In the genomic region with DNA sequence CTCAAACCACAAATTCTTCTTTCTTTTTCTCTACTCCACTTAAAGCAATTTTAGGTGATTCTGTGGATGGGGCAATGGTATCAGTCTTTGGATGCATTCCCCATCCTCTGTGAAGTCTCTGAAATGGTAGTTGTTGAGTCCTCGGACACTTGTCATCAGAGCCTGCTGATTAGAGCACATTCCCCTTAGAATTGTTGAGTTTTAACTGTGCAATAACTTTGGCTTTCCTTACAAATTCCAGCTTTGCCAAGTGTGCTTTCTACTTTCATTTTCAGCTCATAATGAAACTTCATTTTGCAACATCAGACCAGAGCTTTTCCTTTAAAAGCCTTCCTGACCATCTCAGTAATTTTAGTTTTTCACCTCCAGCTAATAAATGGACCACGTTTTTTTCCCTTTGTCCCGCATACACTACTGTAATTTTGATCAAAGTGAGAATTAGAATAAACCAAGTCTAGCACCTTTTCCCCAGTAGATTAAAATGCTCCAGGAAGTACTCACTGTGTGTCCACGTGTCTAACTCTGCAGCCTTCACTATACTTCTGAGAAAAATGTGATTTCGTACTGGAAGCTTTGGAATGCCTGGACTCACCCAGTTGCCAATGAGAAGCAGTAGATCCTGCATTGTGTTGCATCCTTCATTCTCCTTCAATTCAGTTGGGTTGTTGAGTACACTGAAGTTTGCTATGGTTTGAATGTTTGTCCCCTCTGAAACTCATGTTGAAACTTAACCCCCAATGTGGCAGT, we compare ENCODE assay signal across 20 cellular contexts.
DNase-seq lines count a peak whose midpoint lies in the region; ATAC-seq, FAIRE-seq and TF ChIP-seq lines count a peak whose summit lies in the region.
"Had no signal": no experiment of that assay in that cellular context is flagged by ENCODE, and none has a peak within 500 bp of the region (broad histone marks: within the 10 kb centered on the region; RNA-seq: fewer than 3 reads in every experiment).

No MANE protein-coding gene starts in this region.

- H3K27ac Mint-ChIP-seq in chondrocyte (ENCODE audit: unreplicated experiment): peak overlapping the region; percentile 70
- H3K27ac Mint-ChIP-seq: CD8-positive, alpha-beta T cell had no signal

- intact Hi-C loops in left lung (cut with DNase I): no loop called here

- TF ChIP-seq CTCF in chondrocyte (IDR thresholded peaks at IDR 0.05): no peak
- TF ChIP-seq CTCF in left lung (IDR thresholded peaks at IDR 0.05): no peak

- H3K9ac ChIP-seq in subcutaneous abdominal adipose tissue (ENCODE audit: low read length in 5 of 5): no peak overlapping the region

- peaks cover 2% of the 10 kb centered on the region for H3K36me3 Mint-ChIP-seq in chondrocyte (ENCODE audit: low read depth)
- H3K36me3 Mint-ChIP-seq: CD8-positive, alpha-beta T cell had no signal

- H3K9me3 Mint-ChIP-seq in chondrocyte (ENCODE audit: low read depth): no peaks in the 10 kb centered on the region
- H3K9me3 Mint-ChIP-seq: CD8-positive, alpha-beta T cell had no signal

- H3K4me3 ChIP-seq in left lung (no peak overlapping the region), subcutaneous abdominal adipose tissue (ENCODE audit: low read depth in 1 of 5, low read length in 5 of 5) (peak overlapping the region in 4 of 5 donors; percentile 3 to 26 (median 6))

- H3K27me3 Mint-ChIP-seq in chondrocyte (ENCODE audit: low read depth): no peaks in the 10 kb centered on the region

- H3K36me3 ChIP-seq in left lung (no peaks in the 10 kb centered on the region), subcutaneous abdominal adipose tissue (ENCODE audit: control insufficient read depth in 5 of 5, insufficient read depth in 5 of 5, low read length in 5 of 5) (peaks cover 0 to 4% (median 0%) of the 10 kb centered on the region in 5 donors)
- H3K36me3 ChIP-seq: BE2C had no signal

- H3K4me1 ChIP-seq in left lung (no peaks in the 10 kb centered on the region), subcutaneous abdominal adipose tissue (ENCODE audit: control insufficient read depth in 5 of 5, insufficient read depth in 5 of 5, low read length in 5 of 5) (peaks cover 0 to 38% (median 17%) of the 10 kb centered on the region in 5 donors)
- H3K4me1 ChIP-seq: BE2C had no signal

- peak; percentile 64 for FAIRE-seq in GM19239 (lab: Jason Lieb, UNC)
- FAIRE-seq: D721Med, H1 had no signal

- ATAC-seq in left lung: peak; percentile 34
- ATAC-seq: CD8-positive, alpha-beta T cell; PC-3 had no signal

- peaks cover 12% of the 10 kb centered on the region for H3K4me1 Mint-ChIP-seq in chondrocyte (ENCODE audit: low read depth)

- no peaks in the 10 kb centered on the region for H3K27me3 ChIP-seq in left lung
- H3K27me3 ChIP-seq in subcutaneous abdominal adipose tissue (ENCODE audit: control insufficient read depth in 5 of 5, insufficient read depth in 4 of 5, low read length in 5 of 5): no peaks in the 10 kb centered on the region
- H3K27me3 ChIP-seq: BE2C had no signal

- H3K9me3 ChIP-seq in left lung (no peaks in the 10 kb centered on the region), subcutaneous abdominal adipose tissue (ENCODE audit: control insufficient read depth in 5 of 5, low read length in 5 of 5) (no peaks in the 10 kb centered on the region)
- H3K9me3 ChIP-seq: BE2C had no signal

- H3K27ac ChIP-seq in left lung (no peak overlapping the region), subcutaneous abdominal adipose tissue (ENCODE audit: low read depth, low read length) (peak overlapping the region; percentile 35)

- no peak overlapping the region for H3K4me3 Mint-ChIP-seq in chondrocyte (ENCODE audit: unreplicated experiment)
- H3K4me3 Mint-ChIP-seq: CD8-positive, alpha-beta T cell had no signal

- DNase-seq in GM19239 (ENCODE audit: insufficient read length, low spot score) (no peak), chondrocyte (ENCODE audit: low spot score) (no peak), left lung (no peak), NCI-H748 (lab: John Stamatoyannopoulos, UW; ENCODE audit: unreplicated experiment) (no peak), SW480 (ENCODE audit: low spot score) (no peak), SHP77 (lab: John Stamatoyannopoulos, UW) (no peak)
- DNase-seq: ACHN; BE2C; CD8-positive, alpha-beta T cell; DND-41; GF-D8; KBM-7; NCI-H1092 treated with DMSO at 0.1 percent for 48 hours; NCI-H1694; NCI-H345; NCI-H526 treated with DMSO at 0.1 percent for 48 hours; PC-3 had no signal

Comparison
In these comparisons a context has a peak if more than half of its experiments do, and no peak if none do; other contexts are left out.
1. H3K4me3 ChIP-seq: peak in subcutaneous abdominal adipose tissue (4 of 5); none in left lung (0 of 2).